ENCODE assay signal across 15 cellular contexts in the genomic region with DNA sequence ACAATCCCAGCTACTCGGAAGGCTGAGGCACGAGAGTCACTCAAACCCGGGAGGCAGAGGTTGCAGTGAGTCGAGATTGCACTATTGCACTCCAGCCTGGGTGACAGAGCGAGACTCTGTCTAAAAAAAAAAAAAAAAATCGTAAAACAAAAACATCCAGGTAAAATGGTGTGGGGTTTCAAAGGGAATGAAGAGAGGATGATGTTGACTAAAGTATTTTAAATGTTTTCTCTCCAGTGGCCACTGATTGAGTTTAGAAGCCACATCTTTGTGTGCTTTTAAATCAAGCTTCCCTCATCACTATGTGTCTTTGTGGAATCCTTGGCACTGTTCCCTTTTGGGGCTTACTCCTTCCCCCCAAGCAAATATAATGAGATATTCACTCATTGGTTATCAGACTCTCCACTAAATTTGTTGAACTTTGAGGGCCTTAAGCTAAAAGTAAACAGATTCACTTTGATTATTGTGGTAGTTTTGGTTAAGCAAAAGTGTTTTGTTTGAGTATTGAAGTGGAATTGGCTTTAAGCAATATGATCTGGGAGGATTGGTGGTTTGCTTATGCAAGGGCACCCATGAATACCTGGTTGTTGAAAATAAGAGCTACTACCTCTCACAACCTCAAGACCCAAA.
DNase-seq lines count a peak whose midpoint lies in the region; TF ChIP-seq lines count a peak whose summit lies in the region.
"Had no signal": no experiment of that assay in that cellular context is flagged by ENCODE, and none has a peak within 500 bp of the region (broad histone marks: within the 10 kb centered on the region; RNA-seq: fewer than 3 reads in every experiment).

No MANE protein-coding gene starts in this region.

- H3K9ac ChIP-seq in mammary epithelial cell (ENCODE audit: insufficient read depth, low read length) (no peak overlapping the region), SK-N-SH (no peak overlapping the region)

- H4K20me1 ChIP-seq in mammary epithelial cell (ENCODE audit: insufficient read depth, low read length) (no peaks in the 10 kb centered on the region), SK-N-SH (ENCODE audit: insufficient read depth) (no peaks in the 10 kb centered on the region; the same call in 1 of the 2 replicates)

- no peaks in the 10 kb centered on the region for H3K9me3 Mint-ChIP-seq in IgD-negative memory B cell
- no peaks in the 10 kb centered on the region for H3K9me3 Mint-ChIP-seq in T-helper 2 cell treated with Interferon-gamma antibody and Interleukin-4, amounts not matched to agents 5 μg/mL and 100 μg/mL, for 36 hours

- no peak for TF ChIP-seq EP300 in SK-N-SH (IDR thresholded peaks at IDR 0.05; ENCODE audit: borderline replicate concordance in 1 of 2, low read depth in 1 of 2, low read length in 1 of 2)

- H3K4me3 Mint-ChIP-seq in IgD-negative memory B cell: peak overlapping the region in 1 of 4 donors; percentile 9
- no peak overlapping the region for H3K4me3 Mint-ChIP-seq in T-helper 2 cell treated with Interferon-gamma antibody and Interleukin-4, amounts not matched to agents 5 μg/mL and 100 μg/mL, for 36 hours
- H3K4me3 Mint-ChIP-seq: CD8-positive, alpha-beta memory T cell; T-cell had no signal

- 93% methylated on average over 3 of the region's 6 CpGs for WGBS in mammary epithelial cell (ENCODE audit: low coverage, missing lambda C conversion rate)
- 86% methylated on average over 6 of the region's 6 CpGs for WGBS in SK-N-SH (ENCODE audit: low lambda C conversion rate)

- DNase-seq in breast epithelium (ENCODE audit: low spot score in 2 of 2): no peak
- DNase-seq in mammary epithelial cell: no peak
- DNase-seq in SK-N-SH: no peak
- no peak for DNase-seq in T-helper 2 cell treated with Interferon-gamma antibody and Interleukin-4, amounts not matched to agents 5 μg/mL and 100 μg/mL, for 36 hours (ENCODE audit: low spot score)
- DNase-seq in NCI-H1417 treated with DMSO at 0.1 percent for 48 hours (lab: John Stamatoyannopoulos, UW): no peak
- no peak for DNase-seq in uterus
- DNase-seq: CD8-positive, alpha-beta memory T cell; MV-4-11; NCI-H1436; NCI-H2081 treated with DMSO at 0.1 percent for 48 hours; NCI-H526 treated with DMSO at 0.1 percent for 48 hours; T-cell had no signal

- H3K4me1 ChIP-seq in breast epithelium (peaks cover 0 to 9% of the 10 kb centered on the region in 2 donors), mammary epithelial cell (ENCODE audit: insufficient read depth, low read length) (no peaks in the 10 kb centered on the region), SK-N-SH (ENCODE audit: control insufficient read depth in 1 of 2, insufficient read depth in 2 of 2, low read depth in 1 of 2, low read length in 1 of 2) (peaks cover 5 to 16% of the 10 kb centered on the region in 2 experiments; a peak in 3 of 4 replicates), uterus (no peaks in the 10 kb centered on the region)

- H3K27me3 Mint-ChIP-seq in IgD-negative memory B cell: no peaks in the 10 kb centered on the region
- no peaks in the 10 kb centered on the region for H3K27me3 Mint-ChIP-seq in T-helper 2 cell treated with Interferon-gamma antibody and Interleukin-4, amounts not matched to agents 5 μg/mL and 100 μg/mL, for 36 hours (ENCODE audit: low read depth)
- H3K27me3 Mint-ChIP-seq: T-cell had no signal

- H3K4me3 ChIP-seq in breast epithelium (no peak overlapping the region), mammary epithelial cell (replicated peaks in 1 of 3; ENCODE audit: insufficient read depth in 1 of 3, low read depth in 2 of 3, low read length in 3 of 3) (no peak overlapping the region), SK-N-SH (ENCODE audit: low read depth in 2 of 2, low read length in 1 of 2) (no peak overlapping the region), uterus (no peak overlapping the region)
- H3K4me3 ChIP-seq: K562 had no signal

- peaks cover 70 to 82% (median 80%) of the 10 kb centered on the region in 3 donors for H3K4me1 Mint-ChIP-seq in IgD-negative memory B cell
- no peaks in the 10 kb centered on the region for H3K4me1 Mint-ChIP-seq in T-helper 2 cell treated with Interferon-gamma antibody and Interleukin-4, amounts not matched to agents 5 μg/mL and 100 μg/mL, for 36 hours (ENCODE audit: low read depth)
- H3K4me1 Mint-ChIP-seq: CD8-positive, alpha-beta memory T cell; T-cell had no signal

- CTCF ChIA-PET in mammary epithelial cell (lab: Charles Lee; ENCODE audit: low non-redundant PET): no interaction called here
- CTCF ChIA-PET in SK-N-SH (lab: Yijun Ruan, JAX): interaction anchor here (1.1 to 4.0 kb wide), 3 partner anchors 9 to 130 kb away, joined by 3 to 23 read pairs (median 10); no protein-coding TSS in a partner anchor

- dilution Hi-C loops in mammary epithelial cell (cut with HindIII; ENCODE audit: low sequenced_read_pairs): no loop called here

- no peaks in the 10 kb centered on the region for H3K79me2 ChIP-seq in mammary epithelial cell (ENCODE audit: insufficient read depth, low read length)
- peaks cover 24% of the 10 kb centered on the region; the same call in 1 of the 2 replicates for H3K79me2 ChIP-seq in SK-N-SH (ENCODE audit: insufficient read depth)

- peaks cover 3% of the 10 kb centered on the region for H3F3A ChIP-seq in SK-N-SH (replicated peaks; ENCODE audit: insufficient read depth)

- H3K4me2 ChIP-seq in mammary epithelial cell (ENCODE audit: insufficient read depth, low read depth, low read length): no peak overlapping the region
- no peak overlapping the region for H3K4me2 ChIP-seq in SK-N-SH

- H3K9me3 ChIP-seq in breast epithelium: no peaks in the 10 kb centered on the region
- no peaks in the 10 kb centered on the region for H3K9me3 ChIP-seq in mammary epithelial cell (replicated peaks; ENCODE audit: insufficient read depth, low read length)
- no peaks in the 10 kb centered on the region for H3K9me3 ChIP-seq in SK-N-SH
- H3K9me3 ChIP-seq in uterus: no peaks in the 10 kb centered on the region

- no peaks in the 10 kb centered on the region for H3K27me3 ChIP-seq in breast epithelium
- no peaks in the 10 kb centered on the region for H3K27me3 ChIP-seq in mammary epithelial cell (ENCODE audit: insufficient read depth, low read length)
- H3K27me3 ChIP-seq in SK-N-SH (ENCODE audit: insufficient read depth): no peaks in the 10 kb centered on the region
- H3K27me3 ChIP-seq in uterus: no peaks in the 10 kb centered on the region

- TF ChIP-seq CTCF in breast epithelium (IDR thresholded peaks at IDR 0.05): no peak
- TF ChIP-seq CTCF in mammary epithelial cell (conservative IDR thresholded peaks at IDR 0.05 in 1 of 2, IDR thresholded peaks at IDR 0.05 in 1 of 2; ENCODE audit: extremely low read depth in 1 of 2, insufficient read depth in 1 of 2, low read depth in 1 of 2, low read length in 2 of 2): no peak
- no peak for TF ChIP-seq CTCF in VCaP (conservative IDR thresholded peaks at IDR 0.05)
- TF ChIP-seq CTCF in SK-N-SH (IDR thresholded peaks at IDR 0.05): no peak
- TF ChIP-seq CTCF in uterus (IDR thresholded peaks at IDR 0.05): no peak

- POLR2A ChIA-PET in SK-N-SH (lab: Yijun Ruan, JAX): no interaction called here

- H3K36me3 ChIP-seq in breast epithelium (no peaks in the 10 kb centered on the region), mammary epithelial cell (ENCODE audit: insufficient read depth, low read length) (no peaks in the 10 kb centered on the region), SK-N-SH (replicated peaks in 1 of 2; ENCODE audit: control insufficient read depth in 1 of 2, insufficient read depth in 2 of 2, low read length in 1 of 2) (no peaks in the 10 kb centered on the region), uterus (no peaks in the 10 kb centered on the region)

- H3K36me3 Mint-ChIP-seq in IgD-negative memory B cell: peaks cover 4% of the 10 kb centered on the region
- H3K36me3 Mint-ChIP-seq in T-helper 2 cell treated with Interferon-gamma antibody and Interleukin-4, amounts not matched to agents 5 μg/mL and 100 μg/mL, for 36 hours (ENCODE audit: low read depth): no peaks in the 10 kb centered on the region
- H3K36me3 Mint-ChIP-seq: CD8-positive, alpha-beta memory T cell; T-cell had no signal

- no TSS peak for BruUV-seq in mammary epithelial cell (replicated peaks; lab: Mats Ljungman, UMichigan)

- intact Hi-C loops in breast epithelium (cut with DNase I; ENCODE audit: low total_unique reads): no loop called here
- intact Hi-C loops in mammary epithelial cell (cut with micrococcal nuclease): no loop called here
- intact Hi-C loops in uterus (cut with DNase I; ENCODE audit: low total_unique reads): no loop called here

- H2AFZ ChIP-seq in mammary epithelial cell (ENCODE audit: low read depth, low read length): no peak overlapping the region
- H2AFZ ChIP-seq in SK-N-SH (ENCODE audit: low read depth): no peak overlapping the region

- H3K9me2 ChIP-seq in SK-N-SH: no peaks in the 10 kb centered on the region

- TF ChIP-seq POLR2A in breast epithelium (IDR thresholded peaks at IDR 0.05) (no peak), uterus (IDR thresholded peaks at IDR 0.05) (no peak)

- no peak for TF ChIP-seq RAD21 in SK-N-SH (IDR thresholded peaks at IDR 0.05; ENCODE audit: low read length)

- H3K27ac ChIP-seq in breast epithelium: peak overlapping the region; percentile 7 to 35
- H3K27ac ChIP-seq in mammary epithelial cell (ENCODE audit: insufficient read depth, low read depth, low read length): no peak overlapping the region
- H3K27ac ChIP-seq in VCaP: peak overlapping the region; percentile 55
- H3K27ac ChIP-seq in SK-N-SH (ENCODE audit: low read depth in 2 of 2, low read length in 1 of 2): no peak overlapping the region
- H3K27ac ChIP-seq in uterus: no peak overlapping the region

- peak overlapping the region in 2 of 3 donors; percentile 34 to 65 for H3K27ac Mint-ChIP-seq in IgD-negative memory B cell
- no peak overlapping the region for H3K27ac Mint-ChIP-seq in T-helper 2 cell treated with Interferon-gamma antibody and Interleukin-4, amounts not matched to agents 5 μg/mL and 100 μg/mL, for 36 hours
- H3K27ac Mint-ChIP-seq: CD8-positive, alpha-beta memory T cell; T-cell had no signal

- in situ Hi-C loops in mammary epithelial cell (cut with MboI; ENCODE audit: low sequenced_read_pairs in 2 of 2): no loop called here

TF ChIP-seq in SK-N-SH, 30 proteins besides CTCF, POLR2A, EP300 and RAD21 (continues in another document):
- TF ChIP-seq, protein P1, sequence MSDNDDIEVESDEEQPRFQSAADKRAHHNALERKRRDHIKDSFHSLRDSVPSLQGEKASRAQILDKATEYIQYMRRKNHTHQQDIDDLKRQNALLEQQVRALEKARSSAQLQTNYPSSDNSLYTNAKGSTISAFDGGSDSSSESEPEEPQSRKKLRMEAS (IDR thresholded peaks at IDR 0.05; ENCODE audit: low read depth): no peak
- no peak for TF ChIP-seq FOSL2 (IDR thresholded peaks at IDR 0.05; ENCODE audit: borderline replicate concordance, low read depth)
- no peak for TF ChIP-seq ELF1 (IDR thresholded peaks at IDR 0.05)
- no peak for TF ChIP-seq RFX5 (IDR thresholded peaks at IDR 0.05; ENCODE audit: low read length)
- no peak for TF ChIP-seq SMC3 (IDR thresholded peaks at IDR 0.05; ENCODE audit: low read depth, low read length)
- TF ChIP-seq MEF2A (IDR thresholded peaks at IDR 0.05; ENCODE audit: borderline replicate concordance, low read depth): no peak

Comparison
In these comparisons a context has a peak if more than half of its experiments do, and no peak if none do; other contexts are left out.
1. H3K27ac ChIP-seq: peak in breast epithelium (2 of 2) and VCaP (single experiment); none in mammary epithelial cell (single experiment), SK-N-SH (0 of 2) and uterus (0 of 2).